1 cellular context compared by ENCODE assay signal in the genomic region with DNA sequence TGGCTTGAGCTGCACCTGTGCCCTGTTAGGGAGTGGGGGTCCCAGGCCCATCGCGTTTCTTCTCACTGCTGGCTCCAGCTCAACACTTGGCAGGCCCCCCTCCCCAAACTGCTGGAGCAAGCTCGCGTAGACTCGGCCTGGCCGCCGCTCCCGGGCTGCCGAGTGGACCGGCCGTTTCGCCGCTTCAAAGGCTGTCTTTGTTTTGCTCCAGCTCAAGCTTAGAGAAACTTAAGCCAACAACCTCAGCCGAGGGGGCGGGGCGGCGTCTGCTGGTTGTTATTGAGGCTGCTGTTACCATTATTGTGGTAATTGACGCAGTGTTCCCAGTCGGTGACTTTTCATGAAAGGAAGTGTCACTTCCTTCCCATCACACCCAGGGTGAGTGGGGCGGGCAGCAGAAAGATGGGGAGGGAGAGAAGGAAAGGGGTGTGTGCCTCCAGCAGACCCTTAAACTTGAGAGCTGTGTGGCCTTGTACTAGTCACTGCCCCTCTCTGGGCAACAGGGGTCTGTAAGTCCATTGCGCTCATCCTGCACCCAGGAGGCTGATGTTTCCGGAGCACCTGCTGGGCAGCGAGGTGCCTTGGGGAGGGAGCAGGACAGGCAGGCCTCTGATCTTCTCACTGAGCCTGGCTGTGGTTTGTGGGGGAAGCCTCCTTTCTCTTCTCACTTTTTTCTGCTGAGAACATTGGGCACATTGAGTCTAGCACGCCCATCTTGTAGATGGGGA.
A peak's percentile ranks its signal among the peaks of the same experiment; 100 is the strongest.
TF ChIP-seq lines count a peak whose summit lies in the region.

No MANE protein-coding gene starts in this region.

TF ChIP-seq in GM12878, 131 proteins besides CTCF, POLR2A, EP300 and RAD21 (continued from another document):
- no peak for TF ChIP-seq ZBTB4 (CRISPR knock-in tag; IDR thresholded peaks at IDR 0.05)
- TF ChIP-seq, protein P1, sequence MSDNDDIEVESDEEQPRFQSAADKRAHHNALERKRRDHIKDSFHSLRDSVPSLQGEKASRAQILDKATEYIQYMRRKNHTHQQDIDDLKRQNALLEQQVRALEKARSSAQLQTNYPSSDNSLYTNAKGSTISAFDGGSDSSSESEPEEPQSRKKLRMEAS (IDR thresholded peaks at IDR 0.05; ENCODE audit: low read depth, low read length), result no peak
- TF ChIP-seq DPF2 (IDR thresholded peaks at IDR 0.05), result peak; percentile 29; the same call in 1 of the 2 replicates
- TF ChIP-seq, protein P2, sequence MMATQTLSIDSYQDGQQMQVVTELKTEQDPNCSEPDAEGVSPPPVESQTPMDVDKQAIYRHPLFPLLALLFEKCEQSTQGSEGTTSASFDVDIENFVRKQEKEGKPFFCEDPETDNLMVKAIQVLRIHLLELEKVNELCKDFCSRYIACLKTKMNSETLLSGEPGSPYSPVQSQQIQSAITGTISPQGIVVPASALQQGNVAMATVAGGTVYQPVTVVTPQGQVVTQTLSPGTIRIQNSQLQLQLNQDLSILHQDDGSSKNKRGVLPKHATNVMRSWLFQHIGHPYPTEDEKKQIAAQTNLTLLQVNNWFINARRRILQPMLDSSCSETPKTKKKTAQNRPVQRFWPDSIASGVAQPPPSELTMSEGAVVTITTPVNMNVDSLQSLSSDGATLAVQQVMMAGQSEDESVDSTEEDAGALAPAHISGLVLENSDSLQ (IDR thresholded peaks at IDR 0.05), result peak; percentile 53; the same call in 1 of the 2 replicates
- TF ChIP-seq CBX5 (IDR thresholded peaks at IDR 0.05; ENCODE audit: low read depth), result no peak
- peak; percentile 33; the same call in 1 of the 2 replicates for TF ChIP-seq ATF7 (IDR thresholded peaks at IDR 0.05; ENCODE audit: low read depth)
- TF ChIP-seq MTA2 (IDR thresholded peaks at IDR 0.05; ENCODE audit: low read depth), result peak; percentile 33; the same call in 1 of the 2 replicates
- no peak for TF ChIP-seq YBX1 (IDR thresholded peaks at IDR 0.05)
- TF ChIP-seq, protein P3, sequence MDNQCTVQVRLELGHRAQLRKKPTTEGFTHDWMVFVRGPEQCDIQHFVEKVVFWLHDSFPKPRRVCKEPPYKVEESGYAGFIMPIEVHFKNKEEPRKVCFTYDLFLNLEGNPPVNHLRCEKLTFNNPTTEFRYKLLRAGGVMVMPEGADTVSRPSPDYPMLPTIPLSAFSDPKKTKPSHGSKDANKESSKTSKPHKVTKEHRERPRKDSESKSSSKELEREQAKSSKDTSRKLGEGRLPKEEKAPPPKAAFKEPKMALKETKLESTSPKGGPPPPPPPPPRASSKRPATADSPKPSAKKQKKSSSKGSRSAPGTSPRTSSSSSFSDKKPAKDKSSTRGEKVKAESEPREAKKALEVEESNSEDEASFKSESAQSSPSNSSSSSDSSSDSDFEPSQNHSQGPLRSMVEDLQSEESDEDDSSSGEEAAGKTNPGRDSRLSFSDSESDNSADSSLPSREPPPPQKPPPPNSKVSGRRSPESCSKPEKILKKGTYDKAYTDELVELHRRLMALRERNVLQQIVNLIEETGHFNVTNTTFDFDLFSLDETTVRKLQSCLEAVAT (IDR thresholded peaks at IDR 0.05), result 0 out of 2 replicates have a peak, but pooled peaks have one; percentile 37
- no peak for TF ChIP-seq BCL11A (IDR thresholded peaks at IDR 0.05; ENCODE audit: low read depth, low read length)
- TF ChIP-seq MTA3 (IDR thresholded peaks at IDR 0.05; ENCODE audit: borderline replicate concordance, low read length), result peak; percentile 41; the same call in 1 of the 2 replicates
- no peak; the same call in 1 of the 2 replicates for TF ChIP-seq SMARCA5 (IDR thresholded peaks at IDR 0.05)
- no peak for TF ChIP-seq ZNF217 (IDR thresholded peaks at IDR 0.05)
- TF ChIP-seq STAT3 (IDR thresholded peaks at IDR 0.05; ENCODE audit: low read depth, low read length), result no peak
- TF ChIP-seq CEBPZ (IDR thresholded peaks at IDR 0.05; ENCODE audit: low read depth, low read length), result no peak
- TF ChIP-seq CREM (IDR thresholded peaks at IDR 0.05; ENCODE audit: low read depth), result no peak
- TF ChIP-seq IKZF1 (conservative IDR thresholded peaks at IDR 0.05), result peak; percentile 53
- no peak for TF ChIP-seq KDM1A (IDR thresholded peaks at IDR 0.05; ENCODE audit: borderline replicate concordance)
- TF ChIP-seq SPI1 (IDR thresholded peaks at IDR 0.05; ENCODE audit: borderline replicate concordance, insufficient read depth, low read depth, low read length), result peak; percentile 31; the same call in 1 of the 2 replicates
- TF ChIP-seq ASH2L (IDR thresholded peaks at IDR 0.05; ENCODE audit: borderline replicate concordance, low read depth), result no peak
- no peak for TF ChIP-seq SREBF2 (IDR thresholded peaks at IDR 0.05; ENCODE audit: low read length)
- TF ChIP-seq ZNF592 (IDR thresholded peaks at IDR 0.05), result no peak
- peak; percentile 52 to 60; a peak in 2 of 4 replicates for TF ChIP-seq IKZF2 (IDR thresholded peaks at IDR 0.05)
- TF ChIP-seq ZNF24 (IDR thresholded peaks at IDR 0.05), result no peak
TF ChIP-seq in GM12878: peak in this region for 21.
